In the genomic region with DNA sequence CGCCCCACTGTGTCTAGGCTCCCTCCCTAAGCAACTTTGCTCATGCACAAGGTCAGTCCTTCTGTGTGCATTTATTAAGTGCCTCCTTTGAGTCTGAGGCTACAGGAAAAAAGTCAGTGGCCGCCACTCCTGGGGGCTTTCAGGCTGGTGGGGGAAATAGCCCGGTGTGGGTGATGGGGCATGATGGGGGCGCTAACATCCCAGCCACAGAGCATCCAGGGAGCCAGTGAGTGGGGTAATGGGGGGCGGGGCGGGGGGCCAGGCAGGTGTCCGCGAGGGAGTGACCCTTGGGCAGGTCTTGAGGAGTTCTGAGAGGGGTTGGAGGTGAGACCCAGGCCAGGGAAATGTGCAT, we compare ENCODE assay signal across 1 cellular context.
TF ChIP-seq lines count a peak whose summit lies in the region.

No MANE protein-coding gene starts in this region.

TF ChIP-seq in H1, 55 proteins besides CTCF, POLR2A, EP300 and RAD21:
- TF ChIP-seq BRCA1 (IDR thresholded peaks at IDR 0.05; ENCODE audit: low read depth, low read length) (no peak), SRF (IDR thresholded peaks at IDR 0.05; ENCODE audit: low read depth, low read length) (no peak), KDM5A (IDR thresholded peaks at IDR 0.05; ENCODE audit: low read length) (no peak), SP2 (IDR thresholded peaks at IDR 0.05; ENCODE audit: low read length) (no peak)
